Comparison of ENCODE assay signal across 8 cellular contexts in the genomic region with DNA sequence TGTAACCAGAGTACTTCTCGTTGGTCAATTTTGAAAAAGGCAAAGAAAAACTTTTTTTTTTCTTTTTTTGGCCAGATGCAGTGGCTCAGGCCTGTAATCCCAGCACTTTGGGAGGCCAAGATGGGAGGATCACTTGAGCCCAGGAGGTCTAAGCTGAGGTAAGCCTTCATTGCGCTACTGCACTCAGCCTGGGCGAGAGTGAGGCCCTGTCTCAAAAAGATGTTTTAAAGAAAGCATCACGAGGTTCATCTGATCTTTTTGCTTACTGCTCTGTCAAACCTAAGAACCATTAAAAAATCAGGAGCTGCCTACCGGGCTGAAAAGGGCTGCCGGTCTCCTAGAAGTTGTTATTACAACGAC. TPM values are rescaled to one million over a fixed set of nuclear protein-coding genes. Genes with fewer than 3 reads are reported as not detected.
DNase-seq lines count a peak whose midpoint lies in the region; ATAC-seq, FAIRE-seq and TF ChIP-seq lines count a peak whose summit lies in the region.

No MANE protein-coding gene starts in this region.

- peaks cover 7% of the 10 kb centered on the region for H3K36me3 ChIP-seq in GM06990 (ENCODE audit: control insufficient read depth, insufficient read depth, low read length)

- TF ChIP-seq CTCF in GM06990 (IDR thresholded peaks at IDR 0.05; ENCODE audit: insufficient read depth, low read length, poor library complexity, severe bottlenecking) (no peak), brain (conservative IDR thresholded peaks at IDR 0.05) (no peak), mesothelial cell of epicardium (IDR thresholded peaks at IDR 0.05; ENCODE audit: unreplicated experiment) (no peak)

- DNase-seq in GM06990 (ENCODE audit: extremely low read depth, insufficient read length) (no peak), mesothelial cell of epicardium (ENCODE audit: low spot score in 2 of 2, unreplicated experiment in 2 of 2) (no peak), erythroblast (lab: John Stamatoyannopoulos, UW) (no peak), NCI-H526 (lab: John Stamatoyannopoulos, UW) (no peak), GM12892 (ENCODE audit: insufficient read length) (no peak)

- H3K27ac Mint-ChIP-seq in brain = peak overlapping the region; percentile 89 to 98 (median 95)
- peak overlapping the region; percentile 96 for H3K27ac Mint-ChIP-seq in mesothelial cell of epicardium

- H3K27me3 ChIP-seq in GM06990 (replicated peaks; ENCODE audit: control insufficient read depth, insufficient read depth, low read length) = no peaks in the 10 kb centered on the region

- peaks cover 32% of the 10 kb centered on the region for H3K36me3 Mint-ChIP-seq in brain
- H3K36me3 Mint-ChIP-seq in mesothelial cell of epicardium = peaks cover 22% of the 10 kb centered on the region

- H3K4me1 Mint-ChIP-seq in brain (peaks cover 46% of the 10 kb centered on the region), mesothelial cell of epicardium (peaks cover 18% of the 10 kb centered on the region)

- H3K9me3 Mint-ChIP-seq in brain (peaks cover 0 to 2% (median 0%) of the 10 kb centered on the region in 5 experiments), mesothelial cell of epicardium (no peaks in the 10 kb centered on the region)

- FAIRE-seq in GM12892 (lab: Jason Lieb, UNC) = no peak

- H3K27me3 Mint-ChIP-seq in brain (peaks cover 10% of the 10 kb centered on the region), mesothelial cell of epicardium (ENCODE audit: low read depth) (no peaks in the 10 kb centered on the region)

- peak overlapping the region; percentile 85 for H3K4me3 ChIP-seq in GM06990 (replicated peaks; ENCODE audit: low read depth, low read length)

- TF ChIP-seq POLR2A in erythroblast (IDR thresholded peaks at IDR 0.05; ENCODE audit: low read length) = no peak
- no peak for TF ChIP-seq POLR2A in GM12892 (IDR thresholded peaks at IDR 0.05; ENCODE audit: low read depth, low read length)

- ATAC-seq in HG03280 (IDR thresholded peaks at IDR 0.05; ENCODE audit: unreplicated experiment) = peak; percentile 5
- no peak for ATAC-seq in GM21528 (IDR thresholded peaks at IDR 0.05; ENCODE audit: low FRiP score, unreplicated experiment)

- H3K4me3 Mint-ChIP-seq in brain (peak overlapping the region; percentile 90 to 98 (median 96)), mesothelial cell of epicardium (peak overlapping the region; percentile 89)

RNA-seq across cellular contexts. Expression of a gene that starts 0.6 kb away (rescaled TPM):
- polyA plus RNA-seq in brain (ENCODE audit: insufficient read depth, low read depth, low replicate concordance) = 31.0 TPM
- total RNA-seq in mesothelial cell of epicardium = 26.4 to 29.8 TPM (median 27.1 TPM) in 3 replicates
- 28.1 TPM for polyA plus RNA-seq in GM12892 (2012; ENCODE audit: missing spikeins)
